Comparison of ENCODE assay signal across 2 cellular contexts in genomic region chr7:140161047-140161446, GRCh38.
TF ChIP-seq lines count a peak whose summit lies in the region.

No MANE protein-coding gene starts in this region.

TF ChIP-seq in IMR-90, 13 proteins besides CTCF, POLR2A, EP300 and RAD21:
- TF ChIP-seq BHLHE40 (IDR thresholded peaks at IDR 0.05; ENCODE audit: low read depth, low read length) (no peak), MAFK (IDR thresholded peaks at IDR 0.05; ENCODE audit: low read depth, low read length) (no peak), CHD1 (IDR thresholded peaks at IDR 0.05; ENCODE audit: low read depth, low read length) (no peak), RCOR1 (IDR thresholded peaks at IDR 0.05; ENCODE audit: insufficient replicate concordance, low read length) (no peak), MAZ (IDR thresholded peaks at IDR 0.05; ENCODE audit: borderline replicate concordance, low read depth, low read length) (no peak), FOS (IDR thresholded peaks at IDR 0.05; ENCODE audit: low read depth, low read length) (no peak), CEBPB (IDR thresholded peaks at IDR 0.05; ENCODE audit: low read depth, low read length) (no peak), SMC3 (IDR thresholded peaks at IDR 0.05; ENCODE audit: low read depth, low read length) (no peak), MXI1 (IDR thresholded peaks at IDR 0.05; ENCODE audit: borderline replicate concordance, low read depth, low read length) (no peak)
TF ChIP-seq in IMR-90: peak in this region for 0.

TF ChIP-seq in GM12878, 131 proteins besides CTCF, POLR2A, EP300 and RAD21:
- 0 out of 2 replicates have a peak, but pooled peaks have one; percentile 15 for TF ChIP-seq RUNX3 (IDR thresholded peaks at IDR 0.05; ENCODE audit: low read length)
- TF ChIP-seq NR2F1 (conservative IDR thresholded peaks at IDR 0.05) = no peak
